9 cellular contexts compared by ENCODE assay signal in genomic region chr13:26476111-26476743, GRCh38.
DNase-seq lines count a peak whose midpoint lies in the region; TF ChIP-seq lines count a peak whose summit lies in the region.
"Had no signal": no experiment of that assay in that cellular context is flagged by ENCODE, and none has a peak within 500 bp of the region (broad histone marks: within the 10 kb centered on the region; RNA-seq: fewer than 3 reads in every experiment).

No MANE protein-coding gene starts in this region.

- DNase-seq in CD4-positive, alpha-beta memory T cell: peak in 1 of 5 donors; percentile 6
- DNase-seq in UCSD-AML1 (lab: John Stamatoyannopoulos, UW; ENCODE audit: unreplicated experiment) (peak; percentile 24), glutamatergic neuron (peak; percentile 44), neural progenitor cell (ENCODE audit: low spot score) (peak; percentile 52), lower leg skin (ENCODE audit: low spot score in 2 of 2) (no peak), NCI-H146 treated with DMSO at 0.1 percent for 48 hours (lab: John Stamatoyannopoulos, UW; ENCODE audit: unreplicated experiment) (no peak), transverse colon (no peak), NCI-H82 (lab: John Stamatoyannopoulos, UW) (no peak)

- no peaks in the 10 kb centered on the region for H3K79me2 ChIP-seq in neural progenitor cell (ENCODE audit: low read depth)

- peak overlapping the region; percentile 83 for H2AFZ ChIP-seq in neural progenitor cell (replicated peaks)

- no peaks in the 10 kb centered on the region for H3K36me3 Mint-ChIP-seq in CD4-positive, alpha-beta memory T cell
- H3K36me3 Mint-ChIP-seq in glutamatergic neuron (ENCODE audit: unreplicated experiment) (no peaks in the 10 kb centered on the region), neural progenitor cell (no peaks in the 10 kb centered on the region)

- H4K20me1 ChIP-seq in neural progenitor cell (ENCODE audit: low read depth): no peaks in the 10 kb centered on the region

- no peak for TF ChIP-seq POLR2A in lower leg skin (IDR thresholded peaks at IDR 0.05)
- TF ChIP-seq POLR2A in transverse colon (IDR thresholded peaks at IDR 0.05): no peak

- TF ChIP-seq EP300 in transverse colon (IDR thresholded peaks at IDR 0.05; ENCODE audit: low read depth): no peak

- H3K27ac ChIP-seq in CD4-positive, alpha-beta memory T cell (ENCODE audit: low read depth, low read length): no peak overlapping the region
- no peak overlapping the region for H3K27ac ChIP-seq in neural progenitor cell
- peak overlapping the region in 2 of 4 donors; percentile 57 to 61 for H3K27ac ChIP-seq in transverse colon

- TF ChIP-seq CTCF in glutamatergic neuron (IDR thresholded peaks at IDR 0.05; ENCODE audit: partially characterized antibody, unreplicated experiment) (no peak), neural progenitor cell (IDR thresholded peaks at IDR 0.05) (no peak), lower leg skin (IDR thresholded peaks at IDR 0.05) (no peak), transverse colon (IDR thresholded peaks at IDR 0.05) (no peak)

- CTCF ChIA-PET in CD4-positive, alpha-beta memory T cell (lab: Charles Lee; ENCODE audit: partially characterized antibody): interaction anchor here (0.8 kb wide), 1 partner anchor 291 kb away, joined by 3 read pairs; no protein-coding TSS in a partner anchor

- in situ Hi-C loops in transverse colon (cut with MboI; ENCODE audit: low pct_ligation_motif_present in 1 of 4, low pct_unique_long_range_greater_than_20kb in 1 of 4, low sequenced_read_pairs in 3 of 4): no loop called here

- peak overlapping the region in 7 of 8 donors; percentile 5 to 72 (median 60) for H3K4me3 Mint-ChIP-seq in CD4-positive, alpha-beta memory T cell
- H3K4me3 Mint-ChIP-seq in glutamatergic neuron (ENCODE audit: unreplicated experiment): peak overlapping the region; percentile 67
- H3K4me3 Mint-ChIP-seq in neural progenitor cell: peak overlapping the region; percentile 73

- peaks cover 5% of the 10 kb centered on the region for H3K4me1 ChIP-seq in CD4-positive, alpha-beta memory T cell (ENCODE audit: insufficient read depth, low read length)
- H3K4me1 ChIP-seq in neural progenitor cell (peaks cover 15% of the 10 kb centered on the region), transverse colon (peaks cover 0 to 17% (median 0%) of the 10 kb centered on the region in 4 donors)

- peak overlapping the region; percentile 71 for H3K4me2 ChIP-seq in neural progenitor cell

- no peaks in the 10 kb centered on the region for H3K27me3 Mint-ChIP-seq in CD4-positive, alpha-beta memory T cell
- no peaks in the 10 kb centered on the region for H3K27me3 Mint-ChIP-seq in glutamatergic neuron (ENCODE audit: unreplicated experiment)
- peaks cover 8% of the 10 kb centered on the region for H3K27me3 Mint-ChIP-seq in neural progenitor cell (ENCODE audit: insufficient read depth, low read depth)

- intact Hi-C loops in CD4-positive, alpha-beta memory T cell (cut with micrococcal nuclease): no loop called here
- intact Hi-C loops in lower leg skin (cut with DNase I; ENCODE audit: low total_unique reads) (no loop called here), transverse colon (cut with DNase I; ENCODE audit: low total_unique reads) (no loop called here)

- H3K4me3 ChIP-seq in CD4-positive, alpha-beta memory T cell (ENCODE audit: low read length in 2 of 2): no peak overlapping the region
- peak overlapping the region; percentile 38 for H3K4me3 ChIP-seq in neural progenitor cell
- no peak overlapping the region for H3K4me3 ChIP-seq in lower leg skin (ENCODE audit: low read depth, poor library complexity, severe bottlenecking)
- H3K4me3 ChIP-seq in transverse colon: peak overlapping the region in 1 of 4 donors; percentile 25

- peak overlapping the region in 2 of 7 donors; percentile 18 to 73 for H3K27ac Mint-ChIP-seq in CD4-positive, alpha-beta memory T cell
- H3K27ac Mint-ChIP-seq in glutamatergic neuron (ENCODE audit: unreplicated experiment) (no peak overlapping the region), neural progenitor cell (peak overlapping the region; percentile 53)
- H3K27ac Mint-ChIP-seq: IgD-negative memory B cell had no signal

- no peaks in the 10 kb centered on the region for H3K27me3 ChIP-seq in CD4-positive, alpha-beta memory T cell (ENCODE audit: insufficient read depth, low read length)
- H3K27me3 ChIP-seq in neural progenitor cell (no peaks in the 10 kb centered on the region), transverse colon (no peaks in the 10 kb centered on the region)

- no peaks in the 10 kb centered on the region for H3K36me3 ChIP-seq in CD4-positive, alpha-beta memory T cell (ENCODE audit: insufficient read depth, low read length)
- H3K36me3 ChIP-seq in neural progenitor cell: no peaks in the 10 kb centered on the region
- no peaks in the 10 kb centered on the region for H3K36me3 ChIP-seq in transverse colon

- H3K4me1 Mint-ChIP-seq in CD4-positive, alpha-beta memory T cell: peaks cover 6 to 19% (median 14%) of the 10 kb centered on the region in 4 donors
- H3K4me1 Mint-ChIP-seq in glutamatergic neuron (ENCODE audit: low read depth, unreplicated experiment) (peaks cover 9% of the 10 kb centered on the region), neural progenitor cell (peaks cover 26% of the 10 kb centered on the region)

- H3F3A ChIP-seq in neural progenitor cell (ENCODE audit: low read depth): peaks cover 20% of the 10 kb centered on the region

- H3K9me3 ChIP-seq in CD4-positive, alpha-beta memory T cell (ENCODE audit: control insufficient read depth in 1 of 2, low read length in 2 of 2): no peaks in the 10 kb centered on the region
- H3K9me3 ChIP-seq in neural progenitor cell (ENCODE audit: low read depth) (no peaks in the 10 kb centered on the region), transverse colon (no peaks in the 10 kb centered on the region)

- 4% methylated on average over 15 of the region's 20 CpGs; no CpG with 5 or more reads in 1 of the 2 donors for WGBS in lower leg skin, 2 donors
- WGBS in transverse colon (ENCODE audit: low coverage in 1 of 2), 2 donors: no CpG with 5 or more reads among the region's 20 CpGs

- POLR2A ChIA-PET in CD4-positive, alpha-beta memory T cell (lab: Charles Lee; ENCODE audit: partially characterized antibody): no interaction called here

- no peak overlapping the region for H3K9ac ChIP-seq in neural progenitor cell

- H3K9me3 Mint-ChIP-seq in CD4-positive, alpha-beta memory T cell: no peaks in the 10 kb centered on the region
- H3K9me3 Mint-ChIP-seq in glutamatergic neuron (ENCODE audit: unreplicated experiment) (no peaks in the 10 kb centered on the region), neural progenitor cell (no peaks in the 10 kb centered on the region)
- H3K9me3 Mint-ChIP-seq: IgD-negative memory B cell had no signal

Comparison
In these comparisons a context has a peak if more than half of its experiments do, and no peak if none do; other contexts are left out.
1. DNase-seq: peak in UCSD-AML1 (single experiment), glutamatergic neuron (single experiment) and neural progenitor cell (single experiment); none in lower leg skin (0 of 2), NCI-H146 treated with DMSO at 0.1 percent for 48 hours (single experiment), transverse colon (single experiment) and NCI-H82 (single experiment).
2. Peak in every context shown above with its lines, with median percentiles within 50 percentile points of each other: H3K4me3 Mint-ChIP-seq.